Comparison of ENCODE assay signal across 1 cellular context in the genomic region with DNA sequence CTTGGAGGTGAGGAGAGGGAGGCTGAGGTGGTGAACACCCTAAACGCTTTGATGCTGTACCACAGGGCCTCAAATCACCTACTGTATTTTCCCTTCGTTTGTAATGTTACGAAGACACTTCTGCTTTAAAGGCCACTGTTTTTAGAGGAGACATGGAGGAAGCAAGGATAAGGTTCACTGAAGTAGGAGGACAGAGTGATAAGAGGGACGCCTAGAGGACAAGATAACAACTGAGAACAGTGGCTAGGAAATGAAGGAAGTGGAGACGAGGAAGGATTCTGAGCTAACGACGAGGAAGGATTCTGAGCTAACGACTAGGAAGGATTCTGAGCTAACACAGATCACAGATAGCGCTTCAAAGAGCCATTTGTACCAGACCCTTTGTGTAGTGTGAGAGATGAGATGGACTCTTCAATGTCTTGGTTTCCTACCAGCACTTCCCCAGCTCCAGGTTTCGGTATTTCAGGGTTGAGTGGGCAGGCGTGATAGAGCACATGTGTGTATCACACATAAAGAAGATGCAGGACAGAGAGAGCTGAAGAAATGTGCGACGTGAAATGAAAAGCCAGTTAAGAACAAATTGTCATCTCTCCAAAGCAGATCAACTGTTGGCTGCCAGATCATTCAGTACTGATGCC.
TF ChIP-seq lines count a peak whose summit lies in the region.

No MANE protein-coding gene starts in this region.

TF ChIP-seq in K562, 482 proteins besides CTCF, POLR2A, EP300 and RAD21 (continued from another document and continues in another):
- no peak for TF ChIP-seq BCL6 (CRISPR knock-in tag; IDR thresholded peaks at IDR 0.05)
- TF ChIP-seq ILK (tag; IDR thresholded peaks at IDR 0.05; ENCODE audit: borderline replicate concordance, low read depth): no peak
- TF ChIP-seq EGR1 (conservative IDR thresholded peaks at IDR 0.05): no peak
- TF ChIP-seq CBX2 (IDR thresholded peaks at IDR 0.05; ENCODE audit: insufficient read depth, low read length, poor library complexity, severe bottlenecking): no peak
- TF ChIP-seq TEAD1 (CRISPR knock-in tag; IDR thresholded peaks at IDR 0.05): peak in 1 of 2 experiments; percentile 68; a peak in 1 of 4 replicates
- TF ChIP-seq ILF3 (IDR thresholded peaks at IDR 0.05; ENCODE audit: borderline replicate concordance): no peak
- TF ChIP-seq SREBF2 (CRISPR knock-in tag; IDR thresholded peaks at IDR 0.05): no peak
- TF ChIP-seq MTF1 (CRISPR knock-in tag; IDR thresholded peaks at IDR 0.05; ENCODE audit: borderline replicate concordance): no peak
- TF ChIP-seq, protein P1, sequence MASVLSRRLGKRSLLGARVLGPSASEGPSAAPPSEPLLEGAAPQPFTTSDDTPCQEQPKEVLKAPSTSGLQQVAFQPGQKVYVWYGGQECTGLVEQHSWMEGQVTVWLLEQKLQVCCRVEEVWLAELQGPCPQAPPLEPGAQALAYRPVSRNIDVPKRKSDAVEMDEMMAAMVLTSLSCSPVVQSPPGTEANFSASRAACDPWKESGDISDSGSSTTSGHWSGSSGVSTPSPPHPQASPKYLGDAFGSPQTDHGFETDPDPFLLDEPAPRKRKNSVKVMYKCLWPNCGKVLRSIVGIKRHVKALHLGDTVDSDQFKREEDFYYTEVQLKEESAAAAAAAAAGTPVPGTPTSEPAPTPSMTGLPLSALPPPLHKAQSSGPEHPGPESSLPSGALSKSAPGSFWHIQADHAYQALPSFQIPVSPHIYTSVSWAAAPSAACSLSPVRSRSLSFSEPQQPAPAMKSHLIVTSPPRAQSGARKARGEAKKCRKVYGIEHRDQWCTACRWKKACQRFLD (CRISPR knock-in tag; IDR thresholded peaks at IDR 0.05): no peak
- TF ChIP-seq KDM4B (IDR thresholded peaks at IDR 0.05; ENCODE audit: borderline replicate concordance in 2 of 2, low read depth in 1 of 2): no peak
- no peak for TF ChIP-seq MXI1 (IDR thresholded peaks at IDR 0.05; ENCODE audit: low read depth, low read length)
- TF ChIP-seq, protein P2, sequence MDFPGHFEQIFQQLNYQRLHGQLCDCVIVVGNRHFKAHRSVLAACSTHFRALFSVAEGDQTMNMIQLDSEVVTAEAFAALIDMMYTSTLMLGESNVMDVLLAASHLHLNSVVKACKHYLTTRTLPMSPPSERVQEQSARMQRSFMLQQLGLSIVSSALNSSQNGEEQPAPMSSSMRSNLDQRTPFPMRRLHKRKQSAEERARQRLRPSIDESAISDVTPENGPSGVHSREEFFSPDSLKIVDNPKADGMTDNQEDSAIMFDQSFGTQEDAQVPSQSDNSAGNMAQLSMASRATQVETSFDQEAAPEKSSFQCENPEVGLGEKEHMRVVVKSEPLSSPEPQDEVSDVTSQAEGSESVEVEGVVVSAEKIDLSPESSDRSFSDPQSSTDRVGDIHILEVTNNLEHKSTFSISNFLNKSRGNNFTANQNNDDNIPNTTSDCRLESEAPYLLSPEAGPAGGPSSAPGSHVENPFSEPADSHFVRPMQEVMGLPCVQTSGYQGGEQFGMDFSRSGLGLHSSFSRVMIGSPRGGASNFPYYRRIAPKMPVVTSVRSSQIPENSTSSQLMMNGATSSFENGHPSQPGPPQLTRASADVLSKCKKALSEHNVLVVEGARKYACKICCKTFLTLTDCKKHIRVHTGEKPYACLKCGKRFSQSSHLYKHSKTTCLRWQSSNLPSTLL (IDR thresholded peaks at IDR 0.05): no peak
- TF ChIP-seq ZNF436 (CRISPR knock-in tag; IDR thresholded peaks at IDR 0.05): no peak
- no peak for TF ChIP-seq NEUROD1 (IDR thresholded peaks at IDR 0.05; ENCODE audit: borderline replicate concordance, low read depth, low read length, partially characterized antibody)
- no peak for TF ChIP-seq RUNX1 (IDR thresholded peaks at IDR 0.05; ENCODE audit: low read depth)
- TF ChIP-seq, protein P3, sequence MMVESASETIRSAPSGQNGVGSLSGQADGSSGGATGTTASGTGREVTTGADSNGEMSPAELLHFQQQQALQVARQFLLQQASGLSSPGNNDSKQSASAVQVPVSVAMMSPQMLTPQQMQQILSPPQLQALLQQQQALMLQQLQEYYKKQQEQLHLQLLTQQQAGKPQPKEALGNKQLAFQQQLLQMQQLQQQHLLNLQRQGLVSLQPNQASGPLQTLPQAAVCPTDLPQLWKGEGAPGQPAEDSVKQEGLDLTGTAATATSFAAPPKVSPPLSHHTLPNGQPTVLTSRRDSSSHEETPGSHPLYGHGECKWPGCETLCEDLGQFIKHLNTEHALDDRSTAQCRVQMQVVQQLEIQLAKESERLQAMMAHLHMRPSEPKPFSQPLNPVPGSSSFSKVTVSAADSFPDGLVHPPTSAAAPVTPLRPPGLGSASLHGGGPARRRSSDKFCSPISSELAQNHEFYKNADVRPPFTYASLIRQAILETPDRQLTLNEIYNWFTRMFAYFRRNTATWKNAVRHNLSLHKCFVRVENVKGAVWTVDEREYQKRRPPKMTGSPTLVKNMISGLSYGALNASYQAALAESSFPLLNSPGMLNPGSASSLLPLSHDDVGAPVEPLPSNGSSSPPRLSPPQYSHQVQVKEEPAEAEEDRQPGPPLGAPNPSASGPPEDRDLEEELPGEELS (CRISPR knock-in tag; IDR thresholded peaks at IDR 0.05; ENCODE audit: borderline replicate concordance): no peak
- TF ChIP-seq MYBL2 (IDR thresholded peaks at IDR 0.05; ENCODE audit: low read depth): no peak
- no peak for TF ChIP-seq MYBL2 (CRISPR knock-in tag; IDR thresholded peaks at IDR 0.05; ENCODE audit: borderline replicate concordance)
- no peak for TF ChIP-seq ZBED1 (IDR thresholded peaks at IDR 0.05)
- TF ChIP-seq MCM3 (IDR thresholded peaks at IDR 0.05): no peak
- TF ChIP-seq, protein P4, sequence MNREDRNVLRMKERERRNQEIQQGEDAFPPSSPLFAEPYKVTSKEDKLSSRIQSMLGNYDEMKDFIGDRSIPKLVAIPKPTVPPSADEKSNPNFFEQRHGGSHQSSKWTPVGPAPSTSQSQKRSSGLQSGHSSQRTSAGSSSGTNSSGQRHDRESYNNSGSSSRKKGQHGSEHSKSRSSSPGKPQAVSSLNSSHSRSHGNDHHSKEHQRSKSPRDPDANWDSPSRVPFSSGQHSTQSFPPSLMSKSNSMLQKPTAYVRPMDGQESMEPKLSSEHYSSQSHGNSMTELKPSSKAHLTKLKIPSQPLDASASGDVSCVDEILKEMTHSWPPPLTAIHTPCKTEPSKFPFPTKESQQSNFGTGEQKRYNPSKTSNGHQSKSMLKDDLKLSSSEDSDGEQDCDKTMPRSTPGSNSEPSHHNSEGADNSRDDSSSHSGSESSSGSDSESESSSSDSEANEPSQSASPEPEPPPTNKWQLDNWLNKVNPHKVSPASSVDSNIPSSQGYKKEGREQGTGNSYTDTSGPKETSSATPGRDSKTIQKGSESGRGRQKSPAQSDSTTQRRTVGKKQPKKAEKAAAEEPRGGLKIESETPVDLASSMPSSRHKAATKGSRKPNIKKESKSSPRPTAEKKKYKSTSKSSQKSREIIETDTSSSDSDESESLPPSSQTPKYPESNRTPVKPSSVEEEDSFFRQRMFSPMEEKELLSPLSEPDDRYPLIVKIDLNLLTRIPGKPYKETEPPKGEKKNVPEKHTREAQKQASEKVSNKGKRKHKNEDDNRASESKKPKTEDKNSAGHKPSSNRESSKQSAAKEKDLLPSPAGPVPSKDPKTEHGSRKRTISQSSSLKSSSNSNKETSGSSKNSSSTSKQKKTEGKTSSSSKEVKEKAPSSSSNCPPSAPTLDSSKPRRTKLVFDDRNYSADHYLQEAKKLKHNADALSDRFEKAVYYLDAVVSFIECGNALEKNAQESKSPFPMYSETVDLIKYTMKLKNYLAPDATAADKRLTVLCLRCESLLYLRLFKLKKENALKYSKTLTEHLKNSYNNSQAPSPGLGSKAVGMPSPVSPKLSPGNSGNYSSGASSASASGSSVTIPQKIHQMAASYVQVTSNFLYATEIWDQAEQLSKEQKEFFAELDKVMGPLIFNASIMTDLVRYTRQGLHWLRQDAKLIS (CRISPR knock-in tag; IDR thresholded peaks at IDR 0.05): no peak
- TF ChIP-seq GATAD2A (IDR thresholded peaks at IDR 0.05): 0 out of 2 replicates have a peak, but pooled peaks have one; percentile 47
- peak; percentile 86 for TF ChIP-seq EHMT2 (IDR thresholded peaks at IDR 0.05)
- TF ChIP-seq MCM7 (IDR thresholded peaks at IDR 0.05): no peak
- no peak for TF ChIP-seq GABPB1 (CRISPR knock-in tag; IDR thresholded peaks at IDR 0.05)
- TF ChIP-seq, protein P5, sequence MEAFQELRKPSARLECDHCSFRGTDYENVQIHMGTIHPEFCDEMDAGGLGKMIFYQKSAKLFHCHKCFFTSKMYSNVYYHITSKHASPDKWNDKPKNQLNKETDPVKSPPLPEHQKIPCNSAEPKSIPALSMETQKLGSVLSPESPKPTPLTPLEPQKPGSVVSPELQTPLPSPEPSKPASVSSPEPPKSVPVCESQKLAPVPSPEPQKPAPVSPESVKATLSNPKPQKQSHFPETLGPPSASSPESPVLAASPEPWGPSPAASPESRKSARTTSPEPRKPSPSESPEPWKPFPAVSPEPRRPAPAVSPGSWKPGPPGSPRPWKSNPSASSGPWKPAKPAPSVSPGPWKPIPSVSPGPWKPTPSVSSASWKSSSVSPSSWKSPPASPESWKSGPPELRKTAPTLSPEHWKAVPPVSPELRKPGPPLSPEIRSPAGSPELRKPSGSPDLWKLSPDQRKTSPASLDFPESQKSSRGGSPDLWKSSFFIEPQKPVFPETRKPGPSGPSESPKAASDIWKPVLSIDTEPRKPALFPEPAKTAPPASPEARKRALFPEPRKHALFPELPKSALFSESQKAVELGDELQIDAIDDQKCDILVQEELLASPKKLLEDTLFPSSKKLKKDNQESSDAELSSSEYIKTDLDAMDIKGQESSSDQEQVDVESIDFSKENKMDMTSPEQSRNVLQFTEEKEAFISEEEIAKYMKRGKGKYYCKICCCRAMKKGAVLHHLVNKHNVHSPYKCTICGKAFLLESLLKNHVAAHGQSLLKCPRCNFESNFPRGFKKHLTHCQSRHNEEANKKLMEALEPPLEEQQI (IDR thresholded peaks at IDR 0.05): 0 out of 2 replicates have a peak, but pooled peaks have one; percentile 35
- no peak for TF ChIP-seq ZNF79 (CRISPR knock-in tag; IDR thresholded peaks at IDR 0.05; ENCODE audit: low read depth)
- no peak for TF ChIP-seq STAT5B (CRISPR knock-in tag; IDR thresholded peaks at IDR 0.05)
- no peak for TF ChIP-seq COPS2 (conservative IDR thresholded peaks at IDR 0.05)
- TF ChIP-seq ZNF717 (CRISPR knock-in tag; IDR thresholded peaks at IDR 0.05): no peak
- no peak for TF ChIP-seq ZNF57 (CRISPR knock-in tag; IDR thresholded peaks at IDR 0.05)
- TF ChIP-seq, protein P6, sequence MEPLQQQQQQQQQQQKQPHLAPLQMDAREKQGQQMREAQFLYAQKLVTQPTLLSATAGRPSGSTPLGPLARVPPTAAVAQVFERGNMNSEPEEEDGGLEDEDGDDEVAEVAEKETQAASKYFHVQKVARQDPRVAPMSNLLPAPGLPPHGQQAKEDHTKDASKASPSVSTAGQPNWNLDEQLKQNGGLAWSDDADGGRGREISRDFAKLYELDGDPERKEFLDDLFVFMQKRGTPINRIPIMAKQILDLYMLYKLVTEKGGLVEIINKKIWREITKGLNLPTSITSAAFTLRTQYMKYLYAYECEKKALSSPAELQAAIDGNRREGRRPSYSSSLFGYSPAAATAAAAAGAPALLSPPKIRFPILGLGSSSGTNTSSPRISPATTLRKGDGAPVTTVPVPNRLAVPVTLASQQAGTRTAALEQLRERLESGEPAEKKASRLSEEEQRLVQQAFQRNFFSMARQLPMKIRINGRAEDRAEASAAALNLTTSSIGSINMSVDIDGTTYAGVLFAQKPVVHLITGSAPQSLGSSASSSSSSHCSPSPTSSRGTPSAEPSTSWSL (CRISPR knock-in tag; IDR thresholded peaks at IDR 0.05; ENCODE audit: borderline replicate concordance): no peak
- TF ChIP-seq, protein P7, sequence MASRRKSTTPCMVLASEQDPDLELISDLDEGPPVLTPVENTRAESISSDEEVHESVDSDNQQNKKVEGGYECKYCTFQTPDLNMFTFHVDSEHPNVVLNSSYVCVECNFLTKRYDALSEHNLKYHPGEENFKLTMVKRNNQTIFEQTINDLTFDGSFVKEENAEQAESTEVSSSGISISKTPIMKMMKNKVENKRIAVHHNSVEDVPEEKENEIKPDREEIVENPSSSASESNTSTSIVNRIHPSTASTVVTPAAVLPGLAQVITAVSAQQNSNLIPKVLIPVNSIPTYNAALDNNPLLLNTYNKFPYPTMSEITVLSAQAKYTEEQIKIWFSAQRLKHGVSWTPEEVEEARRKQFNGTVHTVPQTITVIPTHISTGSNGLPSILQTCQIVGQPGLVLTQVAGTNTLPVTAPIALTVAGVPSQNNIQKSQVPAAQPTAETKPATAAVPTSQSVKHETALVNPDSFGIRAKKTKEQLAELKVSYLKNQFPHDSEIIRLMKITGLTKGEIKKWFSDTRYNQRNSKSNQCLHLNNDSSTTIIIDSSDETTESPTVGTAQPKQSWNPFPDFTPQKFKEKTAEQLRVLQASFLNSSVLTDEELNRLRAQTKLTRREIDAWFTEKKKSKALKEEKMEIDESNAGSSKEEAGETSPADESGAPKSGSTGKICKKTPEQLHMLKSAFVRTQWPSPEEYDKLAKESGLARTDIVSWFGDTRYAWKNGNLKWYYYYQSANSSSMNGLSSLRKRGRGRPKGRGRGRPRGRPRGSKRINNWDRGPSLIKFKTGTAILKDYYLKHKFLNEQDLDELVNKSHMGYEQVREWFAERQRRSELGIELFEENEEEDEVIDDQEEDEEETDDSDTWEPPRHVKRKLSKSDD (conservative IDR thresholded peaks at IDR 0.05; ENCODE audit: low read length): no peak
- TF ChIP-seq POLR3A (IDR thresholded peaks at IDR 0.05; ENCODE audit: borderline replicate concordance, extremely low read depth, insufficient read depth, insufficient read length): no peak
- TF ChIP-seq, protein P8, sequence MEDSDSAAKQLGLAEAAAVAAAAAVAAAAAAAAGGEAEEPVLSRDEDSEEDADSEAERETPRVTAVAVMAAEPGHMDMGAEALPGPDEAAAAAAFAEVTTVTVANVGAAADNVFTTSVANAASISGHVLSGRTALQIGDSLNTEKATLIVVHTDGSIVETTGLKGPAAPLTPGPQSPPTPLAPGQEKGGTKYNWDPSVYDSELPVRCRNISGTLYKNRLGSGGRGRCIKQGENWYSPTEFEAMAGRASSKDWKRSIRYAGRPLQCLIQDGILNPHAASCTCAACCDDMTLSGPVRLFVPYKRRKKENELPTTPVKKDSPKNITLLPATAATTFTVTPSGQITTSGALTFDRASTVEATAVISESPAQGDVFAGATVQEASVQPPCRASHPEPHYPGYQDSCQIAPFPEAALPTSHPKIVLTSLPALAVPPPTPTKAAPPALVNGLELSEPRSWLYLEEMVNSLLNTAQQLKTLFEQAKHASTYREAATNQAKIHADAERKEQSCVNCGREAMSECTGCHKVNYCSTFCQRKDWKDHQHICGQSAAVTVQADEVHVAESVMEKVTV (CRISPR knock-in tag; IDR thresholded peaks at IDR 0.05): peak; percentile 57; the same call in 1 of the 2 replicates
- no peak for TF ChIP-seq PRMT5 (CRISPR knock-in tag; IDR thresholded peaks at IDR 0.05)
